Comparison of ENCODE assay signal across 8 cellular contexts in the genomic region with DNA sequence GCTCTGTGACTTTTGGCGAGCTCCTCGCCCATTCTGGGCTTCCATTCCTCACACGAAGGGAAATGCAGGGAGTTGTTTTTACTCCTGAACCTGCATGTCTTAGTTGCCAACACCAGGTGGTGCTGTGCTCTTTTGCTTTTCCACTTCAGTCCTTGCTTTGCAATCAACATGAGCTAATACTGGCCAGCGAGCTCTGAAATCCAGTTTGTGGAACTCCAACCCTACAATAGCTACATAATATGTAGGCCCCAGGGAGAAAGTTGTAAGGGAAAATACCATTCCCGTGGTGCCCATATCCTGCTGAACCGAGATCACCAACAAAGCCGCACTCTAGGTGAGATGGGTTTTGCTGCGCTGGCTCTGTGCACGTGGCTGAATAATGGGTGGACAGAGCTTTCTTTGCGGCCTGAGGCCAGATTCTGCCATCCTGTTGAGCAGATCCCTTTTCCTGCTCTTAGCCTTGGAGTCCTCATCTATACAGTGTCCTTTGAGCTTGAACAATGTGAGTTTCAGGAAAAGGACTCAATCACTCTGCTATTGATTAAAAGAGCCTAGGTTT. TPM values are rescaled to one million over a fixed set of nuclear protein-coding genes. Genes with fewer than 3 reads are reported as not detected.
A peak's percentile ranks its signal among the peaks of the same experiment; 100 is the strongest.
DNase-seq lines count a peak whose midpoint lies in the region; ATAC-seq, FAIRE-seq and TF ChIP-seq lines count a peak whose summit lies in the region.

No MANE protein-coding gene starts in this region.

- H3K9me3 Mint-ChIP-seq in Caco-2 (ENCODE audit: unreplicated experiment) = no peaks in the 10 kb centered on the region

- H3K36me3 ChIP-seq in Caco-2 (ENCODE audit: control insufficient read depth, insufficient read depth, low read length) (no peaks in the 10 kb centered on the region; the same call in 1 of the 2 replicates), WERI-Rb-1 (peaks cover 10% of the 10 kb centered on the region), lung (ENCODE audit: control insufficient read depth in 2 of 2, insufficient read depth in 2 of 2, low read length in 2 of 2) (peaks cover 0 to 9% of the 10 kb centered on the region in 2 donors)

- FAIRE-seq in H54 (lab: Jason Lieb, UNC) = peak; percentile 57

- H3K27me3 Mint-ChIP-seq in Caco-2 (ENCODE audit: insufficient read depth, unreplicated experiment) = no peaks in the 10 kb centered on the region

- H3K9me3 ChIP-seq in Caco-2 = no peaks in the 10 kb centered on the region
- no peaks in the 10 kb centered on the region for H3K9me3 ChIP-seq in WERI-Rb-1 (ENCODE audit: severe bottlenecking)
- H3K9me3 ChIP-seq in lung (ENCODE audit: control insufficient read depth in 2 of 2, insufficient read depth in 1 of 2, low read length in 1 of 2) = no peaks in the 10 kb centered on the region

- WGBS in lung, 2 donors = 48% methylated on average over 10 of the region's 10 CpGs

- H3K27ac Mint-ChIP-seq in Caco-2 (ENCODE audit: unreplicated experiment) = peak overlapping the region; percentile 89

- intact Hi-C loops in Caco-2 (cut with micrococcal nuclease; ENCODE audit: unreplicated experiment) (loop anchor here (1.0 to 5.0 kb wide), 8 partner anchors 22 to 265 kb away; a partner anchor contains a TSS), dorsolateral prefrontal cortex (cut with DNase I) (loop anchor here (1.0 to 10.0 kb wide), 4 partner anchors 51 to 721 kb away; no protein-coding TSS in a partner anchor)

- H3K4me1 ChIP-seq in Caco-2 (peaks cover 77% of the 10 kb centered on the region), lung (ENCODE audit: control insufficient read depth in 2 of 2, insufficient read depth in 2 of 2, low read length in 2 of 2) (peaks cover 5 to 10% of the 10 kb centered on the region in 2 donors)

- H3K4me3 ChIP-seq in Caco-2 (ENCODE audit: low read depth, low read length) (no peak overlapping the region), WERI-Rb-1 (ENCODE audit: low read depth, low read length) (no peak overlapping the region), dorsolateral prefrontal cortex (no peak overlapping the region), lung (no peak overlapping the region)

- no TSS peak for BruUV-seq in Caco-2 (replicated peaks; lab: Mats Ljungman, UMichigan)

- peaks cover 53% of the 10 kb centered on the region for H3K4me1 Mint-ChIP-seq in Caco-2 (ENCODE audit: low read depth, unreplicated experiment)

- ATAC-seq in lung (ENCODE audit: insufficient read depth, low FRiP score) (peak; percentile 73), GM21390 (IDR thresholded peaks at IDR 0.05; ENCODE audit: unreplicated experiment) (no peak)

- peaks cover 38% of the 10 kb centered on the region for H3K36me3 Mint-ChIP-seq in Caco-2 (ENCODE audit: insufficient read depth, unreplicated experiment)

- H3K4me3 Mint-ChIP-seq in Caco-2 (ENCODE audit: unreplicated experiment) = peak overlapping the region; percentile 44

- TF ChIP-seq CTCF in Caco-2 (IDR thresholded peaks at IDR 0.05; ENCODE audit: insufficient read depth in 1 of 2, low read depth in 1 of 2, low read length in 1 of 2, severe bottlenecking in 1 of 2, unreplicated experiment in 1 of 2) (peak; percentile 78 to 83), WERI-Rb-1 (IDR thresholded peaks at IDR 0.05; ENCODE audit: low read depth, low read length) (peak; percentile 90), dorsolateral prefrontal cortex (IDR thresholded peaks at IDR 0.05 in 54 of 56, conservative IDR thresholded peaks at IDR 0.05 in 2 of 56; ENCODE audit: low read depth in 1 of 56, partially characterized antibody in 56 of 56) (peak; percentile 79 to 97 (median 91)), lung (IDR thresholded peaks at IDR 0.05; ENCODE audit: control extremely low read depth, extremely low read depth) (peak; percentile 83)

- TF ChIP-seq POLR2A in H54 (IDR thresholded peaks at IDR 0.05; ENCODE audit: low read depth, low read length) = no peak

- H3K27me3 ChIP-seq in Caco-2 (replicated peaks; ENCODE audit: control insufficient read depth, insufficient read depth, low read length) (no peaks in the 10 kb centered on the region), WERI-Rb-1 (ENCODE audit: insufficient read depth, low read depth, severe bottlenecking) (no peaks in the 10 kb centered on the region), dorsolateral prefrontal cortex (no peaks in the 10 kb centered on the region), lung (ENCODE audit: control insufficient read depth, insufficient read depth) (no peaks in the 10 kb centered on the region)

- H3K27ac ChIP-seq in WERI-Rb-1 (no peak overlapping the region), dorsolateral prefrontal cortex (peak overlapping the region in 15 of 59 donors; percentile 6 to 66 (median 31)), lung (ENCODE audit: low read depth in 1 of 2, low read length in 1 of 2) (peak overlapping the region in 1 of 2 donors; percentile 14)

- CTCF ChIA-PET in Caco-2 (lab: Charles Lee) = interaction anchor here (0.6 to 2.3 kb wide), 50 partner anchors 9 to 414 kb away, joined by 3 to 35 read pairs (median 4); a partner anchor contains a TSS

- POLR2A ChIA-PET in Caco-2 (lab: Charles Lee) = interaction anchor here (0.7 to 3.7 kb wide), 5 partner anchors 22 to 199 kb away, joined by 3 to 32 read pairs (median 6); a partner anchor contains a TSS

- DNase-seq in Caco-2 = peak; percentile 76 to 78
- DNase-seq in H54 (ENCODE audit: insufficient read length, low spot score) = peak; percentile 51
- DNase-seq in NCI-H2227 (lab: John Stamatoyannopoulos, UW; ENCODE audit: unreplicated experiment) = peak; percentile 65
- DNase-seq in WERI-Rb-1 = peak; percentile 58
- DNase-seq in dorsolateral prefrontal cortex = peak in 9 of 10 donors; percentile 58 to 84 (median 72)
- DNase-seq in lung (ENCODE audit: low spot score) = peak; percentile 70
- DNase-seq in stimulated activated naive CD4-positive, alpha-beta T cell treated with Interleukin-2 at 50 U/mL for 16 hours (lab: John Stamatoyannopoulos, UW) = peak; percentile 11

RNA-seq across cellular contexts. Expression of a gene that starts 25.0 kb away (rescaled TPM):
- 19.1 and 20.5 TPM in 2 replicates for total RNA-seq in Caco-2 (2022)
- 10 to 100 TPM in 5 of 120 experiments, 1 to 10 TPM in 115; 4.4 to 10.8 (median 7.8) TPM for total RNA-seq in dorsolateral prefrontal cortex
- 10 to 100 TPM in 1 of 2 donors, 1 to 10 TPM in 1; 6.4 to 10.3 TPM for total RNA-seq in lung
- 1 to 10 TPM; 9.8 to 9.9 TPM for polyA plus RNA-seq in lung

RNA-seq across cellular contexts. Expression of a gene that starts 25.2 kb away (rescaled TPM):
- 31.0 and 33.1 TPM in 2 replicates for total RNA-seq in Caco-2 (2022)
- total RNA-seq in dorsolateral prefrontal cortex = 10 to 100 TPM; 19.9 to 57.4 (median 32.1) TPM
- 10 to 100 TPM; 27.7 to 31.9 TPM for total RNA-seq in lung
- 10 to 100 TPM; 16.4 to 19.7 TPM for polyA plus RNA-seq in lung

Comparison
In these comparisons a context has a peak if more than half of its experiments do, and no peak if none do; other contexts are left out.
1. DNase-seq: peak in every context shown above with its lines; median percentile 77 in Caco-2; 72 in dorsolateral prefrontal cortex; 70 in lung; 65 in NCI-H2227; 58 in WERI-Rb-1; 51 in H54; 11 in stimulated activated naive CD4-positive, alpha-beta T cell treated with Interleukin-2 at 50 U/mL for 16 hours.